ENCODE assay signal across 22 cellular contexts in genomic region chr1:76302711-76303347, GRCh38.
DNase-seq lines count a peak whose midpoint lies in the region; ATAC-seq and TF ChIP-seq lines count a peak whose summit lies in the region.
"Had no signal": no experiment of that assay in that cellular context is flagged by ENCODE, and none has a peak within 500 bp of the region (broad histone marks: within the 10 kb centered on the region; RNA-seq: fewer than 3 reads in every experiment).

No MANE protein-coding gene starts in this region.

- H3K36me3 ChIP-seq in Loucy (ENCODE audit: insufficient read depth, low read length) (no peaks in the 10 kb centered on the region), neural progenitor cell (no peaks in the 10 kb centered on the region)
- H3K36me3 ChIP-seq: neutrophil had no signal

- H3K4me2 ChIP-seq in Loucy (ENCODE audit: low read depth, low read length, poor library complexity, severe bottlenecking) (no peak overlapping the region), neural progenitor cell (no peak overlapping the region)

- no peaks in the 10 kb centered on the region for H4K20me1 ChIP-seq in Loucy (ENCODE audit: insufficient read depth, low read length, poor library complexity, severe bottlenecking)
- no peaks in the 10 kb centered on the region for H4K20me1 ChIP-seq in neural progenitor cell (ENCODE audit: low read depth)

- intact Hi-C loops in dorsolateral prefrontal cortex (cut with DNase I), result no loop called here

- no peaks in the 10 kb centered on the region for H3K9me3 Mint-ChIP-seq in neural progenitor cell
- H3K9me3 Mint-ChIP-seq: activated naive CD8-positive, alpha-beta T cell treated with anti-CD3 and anti-CD28 coated beads, Interleukin-2, amount 50 U/mL, for 24 hours; T-cell had no signal

- H3K27ac ChIP-seq in neural progenitor cell (no peak overlapping the region), dorsolateral prefrontal cortex (no peak overlapping the region)
- H3K27ac ChIP-seq: neutrophil had no signal

- no peaks in the 10 kb centered on the region for H3K9me2 ChIP-seq in Loucy (replicated peaks; ENCODE audit: low read depth, low read length)

- H3K4me1 Mint-ChIP-seq in neural progenitor cell, result peaks cover 24% of the 10 kb centered on the region
- H3K4me1 Mint-ChIP-seq: CD14-positive monocyte had no signal

- H3K4me3 Mint-ChIP-seq in neural progenitor cell, result no peak overlapping the region
- H3K4me3 Mint-ChIP-seq: activated naive CD8-positive, alpha-beta T cell treated with anti-CD3 and anti-CD28 coated beads, Interleukin-2, amount 50 U/mL, for 24 hours; activated T-cell treated with anti-CD3 and anti-CD28 coated beads, Interleukin-2, amount 50 U/mL, for 72 hours; CD14-positive monocyte had no signal

- no peaks in the 10 kb centered on the region for H3K27me3 Mint-ChIP-seq in neural progenitor cell (ENCODE audit: insufficient read depth, low read depth)
- H3K27me3 Mint-ChIP-seq: activated naive CD8-positive, alpha-beta T cell treated with anti-CD3 and anti-CD28 coated beads, Interleukin-2, amount 50 U/mL, for 24 hours; T-cell had no signal

- H3F3A ChIP-seq in Loucy (ENCODE audit: low read depth) (no peaks in the 10 kb centered on the region), neural progenitor cell (ENCODE audit: low read depth) (no peaks in the 10 kb centered on the region)

- H3K9ac ChIP-seq in Loucy (ENCODE audit: low read depth, low read length, poor library complexity, severe bottlenecking) (no peak overlapping the region), neural progenitor cell (no peak overlapping the region)

- H3K4me3 ChIP-seq in Loucy (ENCODE audit: low read length, poor library complexity, severe bottlenecking) (no peak overlapping the region), WI38 (ENCODE audit: low read depth, low read length) (0 out of 2 replicates have a peak overlapping the region, but pooled peaks have one; percentile 10), neural progenitor cell (no peak overlapping the region), dorsolateral prefrontal cortex (no peak overlapping the region)

- H3K27ac Mint-ChIP-seq in neural progenitor cell, result no peak overlapping the region
- H3K27ac Mint-ChIP-seq: activated naive CD8-positive, alpha-beta T cell treated with anti-CD3 and anti-CD28 coated beads, Interleukin-2, amount 50 U/mL, for 24 hours; activated T-cell treated with anti-CD3 and anti-CD28 coated beads, Interleukin-2, amount 50 U/mL, for 72 hours; CD14-positive monocyte had no signal

- peaks cover 2% of the 10 kb centered on the region for H3K36me3 Mint-ChIP-seq in neural progenitor cell
- H3K36me3 Mint-ChIP-seq: CD14-positive monocyte, T-cell had no signal

- TF ChIP-seq CTCF in Loucy (conservative IDR thresholded peaks at IDR 0.05; ENCODE audit: low read length), result no peak
- no peak for TF ChIP-seq CTCF in WI38 (IDR thresholded peaks at IDR 0.05; ENCODE audit: low read depth, low read length)
- TF ChIP-seq CTCF in neural progenitor cell (IDR thresholded peaks at IDR 0.05), result no peak
- no peak for TF ChIP-seq CTCF in dorsolateral prefrontal cortex (IDR thresholded peaks at IDR 0.05 in 54 of 56, conservative IDR thresholded peaks at IDR 0.05 in 2 of 56; ENCODE audit: low read depth in 1 of 56, partially characterized antibody in 56 of 56)

- ATAC-seq in GM18858 (IDR thresholded peaks at IDR 0.05; ENCODE audit: unreplicated experiment), result no peak
- ATAC-seq: activated naive CD8-positive, alpha-beta T cell treated with anti-CD3 and anti-CD28 coated beads, Interleukin-2, amount 50 U/mL, for 24 hours; activated T-cell treated with anti-CD3 and anti-CD28 coated beads, Interleukin-2, amount 50 U/mL, for 72 hours; left lobe of liver; right cardiac atrium; stimulated activated naive CD8-positive, alpha-beta T cell treated with anti-CD3 and anti-CD28 coated beads, Interleukin-15, Interleukin-2, amounts not matched to agents 100 U/mL and 50 U/mL, for 24 hours; T-cell had no signal

- H3K4me1 ChIP-seq in Loucy (ENCODE audit: insufficient read depth, low read length, poor library complexity, severe bottlenecking) (peaks cover 26% of the 10 kb centered on the region), neural progenitor cell (peaks cover 24% of the 10 kb centered on the region)

- no peaks in the 10 kb centered on the region for H3K79me2 ChIP-seq in Loucy (ENCODE audit: insufficient read depth, low read length)
- no peaks in the 10 kb centered on the region for H3K79me2 ChIP-seq in neural progenitor cell (ENCODE audit: low read depth)

- H3K9me3 ChIP-seq in Loucy (ENCODE audit: insufficient read depth, low read depth, low read length) (no peaks in the 10 kb centered on the region), neural progenitor cell (ENCODE audit: low read depth) (no peaks in the 10 kb centered on the region)
- H3K9me3 ChIP-seq: neutrophil had no signal

- peak; percentile 87 for DNase-seq in NCI-H510A treated with DMSO at 0.1 percent for 48 hours (lab: John Stamatoyannopoulos, UW)
- DNase-seq in NCI-H510A (lab: John Stamatoyannopoulos, UW), result no peak
- peak; percentile 21 for DNase-seq in neural progenitor cell (ENCODE audit: low spot score)
- no peak for DNase-seq in dorsolateral prefrontal cortex
- no peak for DNase-seq in NCI-H2029 (lab: John Stamatoyannopoulos, UW)
- DNase-seq: ACHN; activated naive CD8-positive, alpha-beta T cell treated with anti-CD3 and anti-CD28 coated beads, Interleukin-2, amount 50 U/mL, for 24 hours; activated T-cell treated with anti-CD3 and anti-CD28 coated beads, Interleukin-2, amount 50 U/mL, for 72 hours; DMS 273 treated with DMSO at 0.1 percent for 48 hours; erythroblast; NCI-H2029 treated with DMSO at 0.1 percent for 48 hours; right cardiac atrium; SHP77 treated with DMSO at 0.1 percent for 48 hours; stimulated activated naive CD8-positive, alpha-beta T cell treated with anti-CD3 and anti-CD28 coated beads, Interleukin-15, Interleukin-2, amounts not matched to agents 100 U/mL and 50 U/mL, for 24 hours; T-cell; trophoblast cell had no signal

- H2AFZ ChIP-seq in Loucy (ENCODE audit: low read length) (peak overlapping the region; percentile 68), neural progenitor cell (replicated peaks) (no peak overlapping the region)

- H3K27me3 ChIP-seq in Loucy (ENCODE audit: insufficient read depth, low read length, poor library complexity, severe bottlenecking) (no peaks in the 10 kb centered on the region), neural progenitor cell (no peaks in the 10 kb centered on the region), dorsolateral prefrontal cortex (no peaks in the 10 kb centered on the region)
- H3K27me3 ChIP-seq: neutrophil had no signal

Comparison
In these comparisons a context has a peak if more than half of its experiments do, and no peak if none do; other contexts are left out.
1. DNase-seq: peak in NCI-H510A treated with DMSO at 0.1 percent for 48 hours (single experiment) and neural progenitor cell (single experiment); none in NCI-H510A (single experiment), dorsolateral prefrontal cortex (0 of 10) and NCI-H2029 (single experiment).